In genomic region chr11:57213282-57214086, GRCh38 we compare ENCODE assay signal across 11 cellular contexts. TPM values are rescaled to one million over a fixed set of nuclear protein-coding genes. Genes with fewer than 3 reads are reported as not detected.
A peak's percentile ranks its signal among the peaks of the same experiment; 100 is the strongest.
DNase-seq lines count a peak whose midpoint lies in the region; ATAC-seq and TF ChIP-seq lines count a peak whose summit lies in the region.
"Had no signal": no experiment of that assay in that cellular context is flagged by ENCODE, and none has a peak within 500 bp of the region (broad histone marks: within the 10 kb centered on the region; RNA-seq: fewer than 3 reads in every experiment).

No MANE protein-coding gene starts in this region.

- no peaks in the 10 kb centered on the region for H4K20me1 ChIP-seq in smooth muscle cell (ENCODE audit: low read depth)

- H3K9me3 ChIP-seq in HUES64 (ENCODE audit: insufficient read depth, low read depth, low read length) (no peaks in the 10 kb centered on the region), right atrium auricular region (no peaks in the 10 kb centered on the region), smooth muscle cell (replicated peaks; ENCODE audit: low read depth) (no peaks in the 10 kb centered on the region)

- TF ChIP-seq CTCF in right atrium auricular region (IDR thresholded peaks at IDR 0.05) (no peak), smooth muscle cell (IDR thresholded peaks at IDR 0.05; ENCODE audit: borderline replicate concordance, insufficient read depth, poor library complexity, severe bottlenecking) (no peak)

- peaks cover 31% of the 10 kb centered on the region for H3K4me1 ChIP-seq in HUES64 (ENCODE audit: insufficient read depth, low read length)
- H3K4me1 ChIP-seq in right atrium auricular region: peaks cover 0 to 34% of the 10 kb centered on the region in 2 donors
- H3K4me1 ChIP-seq in smooth muscle cell (ENCODE audit: low read depth): peaks cover 53% of the 10 kb centered on the region

- peak overlapping the region; percentile 32 for H3K4me3 ChIP-seq in HUES64 (ENCODE audit: low read length)
- H3K4me3 ChIP-seq in right atrium auricular region: no peak overlapping the region
- H3K4me3 ChIP-seq in smooth muscle cell: no peak overlapping the region

- H2AFZ ChIP-seq in smooth muscle cell (ENCODE audit: low read depth): peak overlapping the region; percentile 46

- DNase-seq in SW480 (ENCODE audit: low spot score) (peak; percentile 58), right atrium auricular region (ENCODE audit: low spot score) (no peak), smooth muscle cell (lab: John Stamatoyannopoulos, UW; ENCODE audit: unreplicated experiment) (no peak), NCI-H128 (lab: John Stamatoyannopoulos, UW; ENCODE audit: unreplicated experiment) (no peak), posterior cingulate gyrus (no peak), cortex of kidney (lab: John Stamatoyannopoulos, UW) (no peak)
- DNase-seq: natural killer cell, NCI-H146, T-helper 2 cell had no signal

- no peak for ATAC-seq in HG03097 (IDR thresholded peaks at IDR 0.05; ENCODE audit: low FRiP score, unreplicated experiment)

- intact Hi-C loops in posterior cingulate gyrus (cut with DNase I): no loop called here

- peak overlapping the region; percentile 31 for H3K27ac ChIP-seq in HUES64 (ENCODE audit: low read depth, low read length)
- peak overlapping the region; percentile 52 to 63 for H3K27ac ChIP-seq in right atrium auricular region
- H3K27ac ChIP-seq in smooth muscle cell (ENCODE audit: low read depth): peak overlapping the region; percentile 71

- H3K27me3 ChIP-seq in HUES64 (ENCODE audit: insufficient read depth, low read length): no peaks in the 10 kb centered on the region
- no peaks in the 10 kb centered on the region for H3K27me3 ChIP-seq in right atrium auricular region
- no peaks in the 10 kb centered on the region for H3K27me3 ChIP-seq in smooth muscle cell (ENCODE audit: low read depth)

- peaks cover 19% of the 10 kb centered on the region for H3F3A ChIP-seq in smooth muscle cell (ENCODE audit: low read depth)

- peak overlapping the region; percentile 39; the same call in 1 of the 2 replicates for H3K9ac ChIP-seq in HUES64 (ENCODE audit: low read depth, low read length)
- H3K9ac ChIP-seq in smooth muscle cell (ENCODE audit: low read depth): peak overlapping the region; percentile 31

- peaks cover 5% of the 10 kb centered on the region for H3K79me2 ChIP-seq in smooth muscle cell (ENCODE audit: low read depth)

- whole genome bisulfite sequencing in HUES64: 11% methylated on average over 11 of the region's 11 CpGs
- 17% methylated on average over 10 of the region's 11 CpGs for WGBS in smooth muscle cell (ENCODE audit: low lambda C conversion rate)

- H3K36me3 ChIP-seq in HUES64 (ENCODE audit: insufficient read depth, low read length) (no peaks in the 10 kb centered on the region), right atrium auricular region (no peaks in the 10 kb centered on the region), smooth muscle cell (ENCODE audit: low read depth) (no peaks in the 10 kb centered on the region)

- peak overlapping the region; percentile 69 for H3K4me2 ChIP-seq in smooth muscle cell

RNA-seq across cellular contexts. Expression of gene APLNR, which starts 23.6 kb away (rescaled TPM):
- 26.6 TPM for polyA plus RNA-seq in HUES64 (2013, experiment 1 of 2)
- polyA plus RNA-seq in HUES64 (2013, experiment 2 of 2): 21.2 TPM
- total RNA-seq in right atrium auricular region: 10 to 100 TPM in 1 of 2 donors, 1 to 10 TPM in 1; 6.3 to 13.6 TPM
- total RNA-seq in smooth muscle cell: 98.5 and 103 TPM in 2 replicates
- 121 and 214 TPM in 2 replicates for polyA plus RNA-seq in smooth muscle cell

RNA-seq across cellular contexts. Expression of gene LRRC55, which starts 31.7 kb away (rescaled TPM):
- polyA plus RNA-seq in HUES64 (2013, experiment 1 of 2): 3.8 TPM
- 3.6 TPM for polyA plus RNA-seq in HUES64 (2013, experiment 2 of 2)
- total RNA-seq in right atrium auricular region (not detected), smooth muscle cell (0.18 TPM in 1 of 2 replicates, not detected in the other)
- polyA plus RNA-seq in smooth muscle cell: 0.04 and 0.10 TPM in 2 replicates
- total RNA-seq: natural killer cell had no signal
